Comparison of ENCODE assay signal across 19 cellular contexts in genomic region chr1:70075751-70076150, GRCh38.
"Had no signal": no experiment of that assay in that cellular context is flagged by ENCODE, and none has a peak within 500 bp of the region (broad histone marks: within the 10 kb centered on the region; RNA-seq: fewer than 3 reads in every experiment).

No MANE protein-coding gene starts in this region.

- H3K27ac ChIP-seq: heart right ventricle, left lung, lower lobe of right lung, psoas muscle, right lobe of liver, testis, tibial nerve, upper lobe of right lung had no signal

- H3K27me3 ChIP-seq: heart right ventricle, left lung, right lobe of liver, testis, tibial nerve, upper lobe of right lung had no signal

- ATAC-seq: heart right ventricle; left lung; lower lobe of right lung; natural killer cell treated with Interleukin-12 subunit alpha and Interleukin-12 subunit beta and Interleukin-15 and Interleukin-18, amount 100 ng/mL, for 72 hours; psoas muscle; right lobe of liver; stimulated activated naive B cell treated with anti-CD40 and anti-IgM and Interleukin-4, amounts not matched to agents 10 μg/mL and 1 μg/mL and 100 μg/mL, for 72 hours; stimulated activated naive CD8-positive, alpha-beta T cell treated with anti-CD3 and anti-CD28 coated beads, Interleukin-15, amount 100 ng/mL, for 72 hours; upper lobe of right lung had no signal

- FAIRE-seq: colon, frontal cortex, keratinocyte had no signal

- H3K9me3 ChIP-seq: heart right ventricle, left lung, lower lobe of right lung, psoas muscle, right lobe of liver, testis, tibial nerve, upper lobe of right lung had no signal

- DNase-seq: effector CD4-positive, alpha-beta T cell; heart right ventricle; left lung; lower lobe of right lung; midbrain; psoas muscle; retina; right lobe of liver; stimulated activated CD4-positive, alpha-beta T cell treated with anti-CD3 and anti-CD28 coated beads, Interleukin-2, amount 100 ng/mL, for 24 hours; stimulated activated CD4-positive, alpha-beta T cell treated with anti-CD3 and anti-CD28 coated beads, Interleukin-4, amount 100 ng/mL, for 4 hours; stimulated activated naive B cell treated with anti-CD40 and anti-IgM and Interleukin-4, amounts not matched to agents 10 μg/mL and 1 μg/mL and 100 μg/mL, for 72 hours; stimulated activated naive CD8-positive, alpha-beta T cell treated with anti-CD3 and anti-CD28 coated beads, Interleukin-15, amount 100 ng/mL, for 72 hours; testis; upper lobe of right lung had no signal

- H3K4me1 ChIP-seq: heart right ventricle, left lung, lower lobe of right lung, psoas muscle, right lobe of liver, testis, upper lobe of right lung had no signal

- H3K36me3 ChIP-seq: heart right ventricle, left lung, lower lobe of right lung, right lobe of liver, tibial nerve, upper lobe of right lung had no signal

- H3K4me3 ChIP-seq: heart right ventricle, left lung, lower lobe of right lung, psoas muscle, right lobe of liver, testis, tibial nerve, upper lobe of right lung had no signal
